In the genomic region with DNA sequence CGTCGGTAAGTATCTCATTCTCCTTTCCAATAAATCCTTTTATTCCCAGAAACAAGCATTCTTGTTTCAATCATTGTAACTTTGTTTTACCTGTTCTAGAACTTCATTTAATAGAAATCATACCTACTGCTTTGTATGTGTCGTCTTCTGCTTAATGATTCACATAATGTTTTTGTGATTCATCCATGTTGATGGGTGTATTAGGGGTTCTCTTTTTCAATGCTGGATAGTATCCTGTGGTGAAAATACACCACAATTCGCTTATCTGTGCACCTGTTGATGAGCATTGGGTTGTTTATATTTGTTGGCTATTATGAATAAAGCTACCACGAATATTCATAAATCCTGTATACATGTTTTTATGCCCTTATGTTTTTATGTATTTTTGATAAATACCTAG, we compare ENCODE assay signal across 20 cellular contexts.
DNase-seq lines count a peak whose midpoint lies in the region; ATAC-seq lines count a peak whose summit lies in the region.
"Had no signal": no experiment of that assay in that cellular context is flagged by ENCODE, and none has a peak within 500 bp of the region (broad histone marks: within the 10 kb centered on the region; RNA-seq: fewer than 3 reads in every experiment).

No MANE protein-coding gene starts in this region.

- peak overlapping the region in 1 of 2 donors; percentile 62 for H3K4me3 Mint-ChIP-seq in activated T-cell treated with anti-CD3 and anti-CD28 coated beads, Interleukin-2, amount 50 U/mL, for 72 hours
- H3K4me3 Mint-ChIP-seq in activated CD4-positive, alpha-beta memory T cell treated with anti-CD3 and anti-CD28 coated beads for 36 hours: peak overlapping the region; percentile 21

- CTCF ChIA-PET in activated CD4-positive, alpha-beta memory T cell treated with anti-CD3 and anti-CD28 coated beads for 36 hours (lab: Charles Lee): interaction anchor here (1.2 to 2.8 kb wide), 2 partner anchors 119 to 121 kb away, joined by 5 to 12 read pairs; no protein-coding TSS in a partner anchor

- POLR2A ChIA-PET in activated CD4-positive, alpha-beta memory T cell treated with anti-CD3 and anti-CD28 coated beads for 36 hours (lab: Charles Lee): interaction anchor here (0.6 to 13.1 kb wide), 7 partner anchors 65 to 381 kb away, joined by 3 to 232 read pairs (median 4); no protein-coding TSS in a partner anchor

- DNase-seq in activated CD4-positive, CD25-positive, alpha-beta regulatory T cell treated with anti-CD3 and anti-CD28 coated beads, Interleukin-2, amount 50 U/mL, for 72 hours: no peak
- no peak for DNase-seq in activated T-cell treated with anti-CD3 and anti-CD28 coated beads, Interleukin-2, amount 50 U/mL, for 72 hours
- no peak for DNase-seq in activated T-cell treated with anti-CD3 and anti-CD28 coated beads, Interleukin-2, amount 50 U/mL, for 1 hour
- no peak for DNase-seq in activated CD4-positive, alpha-beta memory T cell treated with anti-CD3 and anti-CD28 coated beads for 36 hours
- DNase-seq in kidney tubule cell (ENCODE audit: low spot score) (peak; percentile 3), anterior cingulate cortex (lab: John Stamatoyannopoulos, UW) (no peak), SHP77 treated with DMSO at 0.1 percent for 48 hours (lab: John Stamatoyannopoulos, UW) (no peak)
- DNase-seq: ACHN; GOT3; HCEC 1CT; IMR-90; NCI-H1105; NCI-H146; NCI-H2029; NCI-H2227 treated with DMSO at 0.1 percent for 48 hours; NCI-H510A; NCI-H774; NK-92 treated with Interleukin-12 subunit alpha and Interleukin-12 subunit beta, amount 100 ng/mL, for 24 hours; SIG-M5 had no signal

- peaks cover 4% of the 10 kb centered on the region in 2 donors for H3K36me3 Mint-ChIP-seq in activated T-cell treated with anti-CD3 and anti-CD28 coated beads, Interleukin-2, amount 50 U/mL, for 72 hours (ENCODE audit: insufficient read depth in 2 of 2)
- H3K36me3 Mint-ChIP-seq in activated CD4-positive, alpha-beta memory T cell treated with anti-CD3 and anti-CD28 coated beads for 36 hours: peaks cover 3% of the 10 kb centered on the region

- H3K27ac Mint-ChIP-seq in activated T-cell treated with anti-CD3 and anti-CD28 coated beads, Interleukin-2, amount 50 U/mL, for 72 hours: peak overlapping the region; percentile 99
- peak overlapping the region; percentile 96 for H3K27ac Mint-ChIP-seq in activated CD4-positive, alpha-beta memory T cell treated with anti-CD3 and anti-CD28 coated beads for 36 hours

- peaks cover 0 to 4% of the 10 kb centered on the region in 2 donors for H3K9me3 Mint-ChIP-seq in activated T-cell treated with anti-CD3 and anti-CD28 coated beads, Interleukin-2, amount 50 U/mL, for 72 hours
- H3K9me3 Mint-ChIP-seq in activated CD4-positive, alpha-beta memory T cell treated with anti-CD3 and anti-CD28 coated beads for 36 hours: no peaks in the 10 kb centered on the region

- peaks cover 68% of the 10 kb centered on the region for H3K4me1 Mint-ChIP-seq in activated T-cell treated with anti-CD3 and anti-CD28 coated beads, Interleukin-2, amount 50 U/mL, for 72 hours (ENCODE audit: low read depth)
- peaks cover 91% of the 10 kb centered on the region for H3K4me1 Mint-ChIP-seq in activated CD4-positive, alpha-beta memory T cell treated with anti-CD3 and anti-CD28 coated beads for 36 hours (ENCODE audit: low read depth)

- no peaks in the 10 kb centered on the region for H3K27me3 Mint-ChIP-seq in activated T-cell treated with anti-CD3 and anti-CD28 coated beads, Interleukin-2, amount 50 U/mL, for 72 hours (ENCODE audit: low read depth)
- no peaks in the 10 kb centered on the region for H3K27me3 Mint-ChIP-seq in activated CD4-positive, alpha-beta memory T cell treated with anti-CD3 and anti-CD28 coated beads for 36 hours

- peak; percentile 32 to 55 for ATAC-seq in activated CD4-positive, CD25-positive, alpha-beta regulatory T cell treated with anti-CD3 and anti-CD28 coated beads, Interleukin-2, amount 50 U/mL, for 24 hours
- ATAC-seq in activated T-cell treated with anti-CD3 and anti-CD28 coated beads, Interleukin-2, amount 50 U/mL, for 72 hours (replicated peaks in 1 of 2): peak; percentile 20 to 40

- intact Hi-C loops in activated CD4-positive, alpha-beta memory T cell treated with anti-CD3 and anti-CD28 coated beads for 36 hours (cut with micrococcal nuclease): loop anchor here (1.0 to 10.0 kb wide), 4 partner anchors 192 to 948 kb away; a partner anchor contains a TSS
